In the genomic region with DNA sequence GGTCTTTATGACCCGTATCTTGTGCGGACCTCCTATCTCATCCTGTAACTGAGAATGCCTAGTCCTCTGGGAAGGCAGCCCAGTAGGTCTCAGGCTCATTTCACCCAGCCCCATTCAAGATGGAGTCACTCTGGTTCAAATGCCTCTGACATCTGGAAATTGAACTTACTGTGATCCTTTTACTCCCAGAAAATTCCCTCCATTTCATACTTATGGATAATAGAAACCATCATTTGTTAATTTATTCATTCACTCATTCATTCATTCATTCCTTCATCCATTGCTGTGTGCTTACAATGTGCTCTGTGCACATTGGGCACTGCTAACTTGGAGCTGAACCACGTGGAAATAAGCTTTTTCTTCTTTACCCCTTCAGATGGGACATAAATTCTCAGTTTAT, we compare ENCODE assay signal across 20 cellular contexts. TPM values are rescaled to one million over a fixed set of nuclear protein-coding genes. Genes with fewer than 3 reads are reported as not detected.
DNase-seq lines count a peak whose midpoint lies in the region; ATAC-seq, FAIRE-seq and TF ChIP-seq lines count a peak whose summit lies in the region.
"Had no signal": no experiment of that assay in that cellular context is flagged by ENCODE, and none has a peak within 500 bp of the region (broad histone marks: within the 10 kb centered on the region; RNA-seq: fewer than 3 reads in every experiment).

No MANE protein-coding gene starts in this region.

- no peaks in the 10 kb centered on the region for H3K27me3 Mint-ChIP-seq in stimulated activated naive CD8-positive, alpha-beta T cell treated with anti-CD3 and anti-CD28 coated beads, Interleukin-15, amount 100 ng/mL, for 72 hours
- H3K27me3 Mint-ChIP-seq in T-cell (peaks cover 0 to 25% of the 10 kb centered on the region in 2 donors), astrocyte (ENCODE audit: low read depth, unreplicated experiment) (no peaks in the 10 kb centered on the region)

- no peaks in the 10 kb centered on the region for H3K36me3 ChIP-seq in astrocyte (ENCODE audit: insufficient read depth, low read length)
- H3K36me3 ChIP-seq: BE2C had no signal

- H3K36me3 Mint-ChIP-seq in T-cell (no peaks in the 10 kb centered on the region), astrocyte (ENCODE audit: low read depth, unreplicated experiment) (no peaks in the 10 kb centered on the region)

- POLR2A ChIA-PET in T-cell (lab: Charles Lee): no interaction called here

- H3K79me2 ChIP-seq in astrocyte (ENCODE audit: insufficient read depth, low read length): no peaks in the 10 kb centered on the region

- H3K4me2 ChIP-seq in astrocyte (ENCODE audit: low read length): no peak overlapping the region
- H3K4me2 ChIP-seq: KMS-11 had no signal

- no peak overlapping the region for H3K4me3 Mint-ChIP-seq in stimulated activated naive CD8-positive, alpha-beta T cell treated with anti-CD3 and anti-CD28 coated beads, Interleukin-15, amount 100 ng/mL, for 72 hours
- H3K4me3 Mint-ChIP-seq in T-cell (peak overlapping the region in 2 of 3 donors; percentile 9 to 79), astrocyte (ENCODE audit: unreplicated experiment) (no peak overlapping the region)

- H3K9ac ChIP-seq in astrocyte (ENCODE audit: low read length): no peak overlapping the region
- H3K9ac ChIP-seq: KMS-11 had no signal

- DNase-seq in stimulated activated naive CD8-positive, alpha-beta T cell treated with anti-CD3 and anti-CD28 coated beads, Interleukin-15, Interleukin-2, amounts not matched to agents 100 U/mL and 50 U/mL, for 24 hours: no peak
- no peak for DNase-seq in stimulated activated naive CD8-positive, alpha-beta T cell treated with anti-CD3 and anti-CD28 coated beads, Interleukin-15, amount 100 ng/mL, for 72 hours
- DNase-seq in T-cell (no peak), astrocyte (ENCODE audit: low read depth) (no peak), sciatic nerve (ENCODE audit: low spot score) (no peak)
- DNase-seq: BE2C, NCI-H1048, NCI-H146, NCI-H2081, NCI-H510A, NCI-H774, PC-3 had no signal

- H3K27me3 ChIP-seq in astrocyte (ENCODE audit: insufficient read depth, low read length): no peaks in the 10 kb centered on the region
- H3K27me3 ChIP-seq: BE2C had no signal

- TF ChIP-seq CTCF in astrocyte (IDR thresholded peaks at IDR 0.05; ENCODE audit: insufficient read depth, low read depth, low read length): no peak

- intact Hi-C loops in sciatic nerve (cut with DNase I): no loop called here

- no peaks in the 10 kb centered on the region for H3K9me3 ChIP-seq in astrocyte (ENCODE audit: insufficient read depth, low read depth, low read length)
- H3K9me3 ChIP-seq: BE2C had no signal

- peaks cover 20% of the 10 kb centered on the region for H3K4me1 Mint-ChIP-seq in stimulated activated naive CD8-positive, alpha-beta T cell treated with anti-CD3 and anti-CD28 coated beads, Interleukin-15, amount 100 ng/mL, for 72 hours
- peaks cover 9 to 19% (median 13%) of the 10 kb centered on the region in 3 donors for H3K4me1 Mint-ChIP-seq in T-cell
- peaks cover 6% of the 10 kb centered on the region for H3K4me1 Mint-ChIP-seq in astrocyte (ENCODE audit: low read depth, unreplicated experiment)

- no peak overlapping the region for H3K27ac ChIP-seq in astrocyte (ENCODE audit: low read depth, low read length)
- H3K27ac ChIP-seq: KMS-11, RWPE1 had no signal

- H2AFZ ChIP-seq in astrocyte (ENCODE audit: low read depth, low read length): no peak overlapping the region

- H3K9me3 Mint-ChIP-seq in stimulated activated naive CD8-positive, alpha-beta T cell treated with anti-CD3 and anti-CD28 coated beads, Interleukin-15, amount 100 ng/mL, for 72 hours: no peaks in the 10 kb centered on the region
- H3K9me3 Mint-ChIP-seq in T-cell: no peaks in the 10 kb centered on the region
- no peaks in the 10 kb centered on the region for H3K9me3 Mint-ChIP-seq in astrocyte (ENCODE audit: unreplicated experiment)

- no peaks in the 10 kb centered on the region for H3K4me1 ChIP-seq in astrocyte (ENCODE audit: insufficient read depth, low read length)
- H3K4me1 ChIP-seq: BE2C had no signal

- CTCF ChIA-PET in T-cell (lab: Charles Lee): no interaction called here

- no peak overlapping the region for H3K4me3 ChIP-seq in astrocyte (ENCODE audit: insufficient read depth, low read depth, low read length)

- peak; percentile 70 for FAIRE-seq in astrocyte (lab: Jason Lieb, UNC)
- FAIRE-seq: G401.6, H1, HepG2 had no signal

- no peaks in the 10 kb centered on the region for H4K20me1 ChIP-seq in astrocyte (ENCODE audit: insufficient read depth, low read length)

- H3K27ac Mint-ChIP-seq in stimulated activated naive CD8-positive, alpha-beta T cell treated with anti-CD3 and anti-CD28 coated beads, Interleukin-15, amount 100 ng/mL, for 72 hours: no peak overlapping the region
- H3K27ac Mint-ChIP-seq in T-cell (peak overlapping the region in 1 of 2 donors; percentile 90), astrocyte (ENCODE audit: unreplicated experiment) (no peak overlapping the region)

- ATAC-seq in stimulated activated naive CD8-positive, alpha-beta T cell treated with anti-CD3 and anti-CD28 coated beads, Interleukin-15, Interleukin-2, amounts not matched to agents 100 U/mL and 50 U/mL, for 24 hours: peak; percentile 6
- no peak for ATAC-seq in stimulated activated naive CD8-positive, alpha-beta T cell treated with anti-CD3 and anti-CD28 coated beads, Interleukin-15, amount 100 ng/mL, for 72 hours
- ATAC-seq in T-cell (replicated peaks in 1 of 4) (peak in 1 of 4 experiments; percentile 22), HG03095 (IDR thresholded peaks at IDR 0.05; ENCODE audit: unreplicated experiment) (no peak), sciatic nerve (no peak), HG03342 (IDR thresholded peaks at IDR 0.05; ENCODE audit: unreplicated experiment) (no peak)
- ATAC-seq: HepG2, PC-3 had no signal

RNA-seq across cellular contexts. Expression of gene ATP6AP2, which starts 9.2 kb away (rescaled TPM):
- total RNA-seq in T-cell (10 to 100 TPM; 62.3 to 92.0 (median 74.1) TPM), astrocyte (153 and 185 TPM in 2 replicates), sciatic nerve (103 TPM)

RNA-seq across cellular contexts. Expression of gene MPC1L, which starts 51.6 kb away (rescaled TPM):
- total RNA-seq in T-cell (not detected), astrocyte (not detected in 2 replicates), sciatic nerve (not detected)
- total RNA-seq: H1, HepG2, MCF 10A, PC-3 had no signal

Comparison
In these comparisons a context has a peak if more than half of its experiments do, and no peak if none do; other contexts are left out.
1. H3K4me3 Mint-ChIP-seq: peak in T-cell (2 of 3); none in stimulated activated naive CD8-positive, alpha-beta T cell treated with anti-CD3 and anti-CD28 coated beads, Interleukin-15, amount 100 ng/mL, for 72 hours (0 of 2) and astrocyte (single experiment).